ENCODE assay signal across 2 cellular contexts in genomic region chr5:35245371-35245770, GRCh38. TPM values are rescaled to one million over a fixed set of nuclear protein-coding genes. Genes with fewer than 3 reads are reported as not detected.
"Had no signal": no experiment of that assay in that cellular context is flagged by ENCODE, and none has a peak within 500 bp of the region (broad histone marks: within the 10 kb centered on the region; RNA-seq: fewer than 3 reads in every experiment).

No MANE protein-coding gene starts in this region.

RNA-seq across cellular contexts. Expression of gene PRLR, which starts 15.1 kb away (rescaled TPM):
- polyA plus RNA-seq: immature natural killer cell, mammary epithelial cell had no signal
